8 cellular contexts compared by ENCODE assay signal in genomic region chrX:102345916-102346315, GRCh38.
DNase-seq lines count a peak whose midpoint lies in the region; ATAC-seq and TF ChIP-seq lines count a peak whose summit lies in the region.

No MANE protein-coding gene starts in this region.

- no peak overlapping the region for H3K27ac Mint-ChIP-seq in memory B cell

- no peaks in the 10 kb centered on the region for H3K36me3 ChIP-seq in WERI-Rb-1

- H3K4me1 Mint-ChIP-seq in memory B cell, result no peaks in the 10 kb centered on the region

- H3K27me3 Mint-ChIP-seq in memory B cell, result no peaks in the 10 kb centered on the region

- no peaks in the 10 kb centered on the region for H3K36me3 Mint-ChIP-seq in memory B cell

- H3K4me3 ChIP-seq in WERI-Rb-1 (ENCODE audit: low read depth, low read length) (no peak overlapping the region), choroid plexus epithelial cell (ENCODE audit: low read depth, low read length) (no peak overlapping the region)

- H3K27me3 ChIP-seq in WERI-Rb-1 (ENCODE audit: insufficient read depth, low read depth, severe bottlenecking), result peaks cover 36% of the 10 kb centered on the region

- no peak overlapping the region for H3K27ac ChIP-seq in 22Rv1
- H3K27ac ChIP-seq in WERI-Rb-1, result no peak overlapping the region
- H3K27ac ChIP-seq in caudate nucleus (ENCODE audit: low read depth, low read length), result no peak overlapping the region

- peak; percentile 66 for TF ChIP-seq CTCF in 22Rv1 (IDR thresholded peaks at IDR 0.05)
- TF ChIP-seq CTCF in WERI-Rb-1 (IDR thresholded peaks at IDR 0.05; ENCODE audit: low read depth, low read length), result peak; percentile 59
- peak; percentile 69 for TF ChIP-seq CTCF in choroid plexus epithelial cell (conservative IDR thresholded peaks at IDR 0.05; ENCODE audit: low read depth, low read length)

- DNase-seq in WERI-Rb-1 (peak; percentile 57), choroid plexus epithelial cell (ENCODE audit: low read depth) (peak; percentile 55), memory B cell (ENCODE audit: low spot score in 2 of 2) (peak; percentile 37 to 70), caudate nucleus (lab: John Stamatoyannopoulos, UW) (no peak)
- peak; percentile 37 to 50 for DNase-seq in stimulated activated CD8-positive, alpha-beta memory T cell treated with anti-CD3 and anti-CD28 coated beads, Interleukin-4, amount 100 ng/mL, for 1 hour (ENCODE audit: low read depth in 2 of 2, low spot score in 1 of 2)

- H3K4me3 Mint-ChIP-seq in memory B cell, result no peak overlapping the region

- H3K9me3 ChIP-seq in WERI-Rb-1 (ENCODE audit: severe bottlenecking), result no peaks in the 10 kb centered on the region

- no peaks in the 10 kb centered on the region for H3K9me3 Mint-ChIP-seq in memory B cell

- ATAC-seq in GM21723 (IDR thresholded peaks at IDR 0.05; ENCODE audit: unreplicated experiment), result peak; percentile 60
- no peak for ATAC-seq in memory B cell (ENCODE audit: low read depth)
- ATAC-seq in GM19397 (IDR thresholded peaks at IDR 0.05; ENCODE audit: unreplicated experiment), result no peak

Comparison
In these comparisons a context has a peak if more than half of its experiments do, and no peak if none do; other contexts are left out.
1. DNase-seq: peak in WERI-Rb-1 (single experiment), choroid plexus epithelial cell (single experiment), memory B cell (2 of 2) and stimulated activated CD8-positive, alpha-beta memory T cell treated with anti-CD3 and anti-CD28 coated beads, Interleukin-4, amount 100 ng/mL, for 1 hour (2 of 2); none in caudate nucleus (0 of 61).
2. Peak in every context shown above with its lines, with median percentiles within 50 percentile points of each other: CTCF ChIP-seq.